Comparison of ENCODE assay signal across 12 cellular contexts in genomic region chr6:37135835-37136694, GRCh38. TPM values are rescaled to one million over a fixed set of nuclear protein-coding genes. Genes with fewer than 3 reads are reported as not detected.
DNase-seq lines count a peak whose midpoint lies in the region; ATAC-seq and TF ChIP-seq lines count a peak whose summit lies in the region.
"Had no signal": no experiment of that assay in that cellular context is flagged by ENCODE, and none has a peak within 500 bp of the region (broad histone marks: within the 10 kb centered on the region; RNA-seq: fewer than 3 reads in every experiment).

No MANE protein-coding gene starts in this region.

- no peak for DNase-seq in brain microvascular endothelial cell
- no peak for DNase-seq in left colon
- DNase-seq in smooth muscle cell (lab: John Stamatoyannopoulos, UW; ENCODE audit: unreplicated experiment) = no peak
- no peak for DNase-seq in CD14-positive monocyte (ENCODE audit: low spot score)
- DNase-seq in activated T-cell treated with anti-CD3 and anti-CD28 coated beads, Interleukin-2, amount 50 U/mL, for 48 hours = no peak
- DNase-seq: DMS79, NCI-H1694, WERI-Rb-1 had no signal

- no peak overlapping the region for H2AFZ ChIP-seq in smooth muscle cell (ENCODE audit: low read depth)

- H3K79me2 ChIP-seq in smooth muscle cell (ENCODE audit: low read depth) = no peaks in the 10 kb centered on the region

- H3K4me3 Mint-ChIP-seq in CD14-positive monocyte = no peak overlapping the region
- H3K4me3 Mint-ChIP-seq: activated naive CD8-positive, alpha-beta T cell had no signal

- H3K27me3 ChIP-seq in brain microvascular endothelial cell (replicated peaks) (no peaks in the 10 kb centered on the region), smooth muscle cell (ENCODE audit: low read depth) (no peaks in the 10 kb centered on the region)

- H3K4me1 ChIP-seq in smooth muscle cell (ENCODE audit: low read depth) = peaks cover 46% of the 10 kb centered on the region

- H3K27ac ChIP-seq in brain microvascular endothelial cell = peak overlapping the region; percentile 98
- peak overlapping the region; percentile 98 for H3K27ac ChIP-seq in smooth muscle cell (ENCODE audit: low read depth)
- H3K27ac ChIP-seq: WERI-Rb-1 had no signal

- intact Hi-C loops in left colon (cut with DNase I, micrococcal nuclease) (no loop called here), CD14-positive monocyte (cut with micrococcal nuclease) (no loop called here)

- no peak for TF ChIP-seq CTCF in brain microvascular endothelial cell (IDR thresholded peaks at IDR 0.05; ENCODE audit: low read depth, low read length, missing control alignments)
- no peak for TF ChIP-seq CTCF in smooth muscle cell (IDR thresholded peaks at IDR 0.05; ENCODE audit: borderline replicate concordance, insufficient read depth, poor library complexity, severe bottlenecking)
- no peak for TF ChIP-seq CTCF in CD14-positive monocyte (IDR thresholded peaks at IDR 0.05)

- H3K4me1 Mint-ChIP-seq in CD14-positive monocyte = peaks cover 10% of the 10 kb centered on the region

- H3K27ac Mint-ChIP-seq in CD14-positive monocyte = peak overlapping the region in 1 of 7 donors; percentile 77
- H3K27ac Mint-ChIP-seq: activated naive CD8-positive, alpha-beta T cell had no signal

- 61% methylated on average over 9 of the region's 9 CpGs for WGBS in smooth muscle cell (ENCODE audit: low lambda C conversion rate)

- peak overlapping the region; percentile 95 for H3K9ac ChIP-seq in smooth muscle cell (ENCODE audit: low read depth)

- H3K4me3 ChIP-seq in brain microvascular endothelial cell (ENCODE audit: low read depth, low read length) (no peak overlapping the region), smooth muscle cell (no peak overlapping the region)

- no peaks in the 10 kb centered on the region for H3K36me3 Mint-ChIP-seq in CD14-positive monocyte
- H3K36me3 Mint-ChIP-seq: activated naive CD8-positive, alpha-beta T cell had no signal

- no peaks in the 10 kb centered on the region for H3K9me3 ChIP-seq in smooth muscle cell (replicated peaks; ENCODE audit: low read depth)

- peaks cover 0 to 1% (median 0%) of the 10 kb centered on the region in 7 donors for H3K9me3 Mint-ChIP-seq in CD14-positive monocyte

- peaks cover 35% of the 10 kb centered on the region for H3F3A ChIP-seq in smooth muscle cell (ENCODE audit: low read depth)

- TF ChIP-seq EP300 in Ishikawa (IDR thresholded peaks at IDR 0.05; ENCODE audit: borderline replicate concordance) = peak; percentile 16; the same call in 1 of the 2 replicates

- no peaks in the 10 kb centered on the region for H4K20me1 ChIP-seq in smooth muscle cell (ENCODE audit: low read depth)

- peak overlapping the region; percentile 73 for H3K4me2 ChIP-seq in smooth muscle cell

- H3K36me3 ChIP-seq in brain microvascular endothelial cell (replicated peaks) (no peaks in the 10 kb centered on the region), smooth muscle cell (ENCODE audit: low read depth) (no peaks in the 10 kb centered on the region)
- H3K36me3 ChIP-seq: WERI-Rb-1 had no signal

- in situ Hi-C loops in brain microvascular endothelial cell (cut with HindIII; ENCODE audit: low pct_ligation_motif_present, low sequenced_read_pairs) = no loop called here

- peak; percentile 58 for ATAC-seq in left colon
- no peak for ATAC-seq in activated CD4-positive, CD25-positive, alpha-beta regulatory T cell treated with anti-CD3 and anti-CD28 coated beads, Interleukin-2, amount 50 U/mL, for 24 hours
- no peak for ATAC-seq in HG02970 (IDR thresholded peaks at IDR 0.05; ENCODE audit: low FRiP score, unreplicated experiment)

- no peak for TF ChIP-seq RAD21 in Ishikawa (IDR thresholded peaks at IDR 0.05; ENCODE audit: low read depth)

- peaks cover 0 to 3% (median 0%) of the 10 kb centered on the region in 3 donors for H3K27me3 Mint-ChIP-seq in CD14-positive monocyte (ENCODE audit: low read depth in 3 of 3)
- H3K27me3 Mint-ChIP-seq: activated naive CD8-positive, alpha-beta T cell had no signal

TF ChIP-seq in Ishikawa, 13 proteins besides CTCF, POLR2A, EP300 and RAD21:
- TF ChIP-seq NFIC (IDR thresholded peaks at IDR 0.05) (no peak), CEBPB (IDR thresholded peaks at IDR 0.05) (peak; percentile 60)
TF ChIP-seq in Ishikawa: peak in this region for 1.

RNA-seq across cellular contexts. Expression of gene PIM1, which starts 33.9 kb away (rescaled TPM):
- total RNA-seq in left colon (10 to 100 TPM; 27.1 to 37.0 TPM), smooth muscle cell (29.3 and 29.5 TPM in 2 replicates)
- polyA plus RNA-seq in smooth muscle cell (35.7 and 41.9 TPM in 2 replicates), CD14-positive monocyte (10 to 100 TPM; 20.5 to 24.4 TPM)
